In genomic region chr16:4594433-4595410, GRCh38 we compare ENCODE assay signal across 24 cellular contexts. TPM values are rescaled to one million over a fixed set of nuclear protein-coding genes. Genes with fewer than 3 reads are reported as not detected.
"Had no signal": no experiment of that assay in that cellular context is flagged by ENCODE, and none has a peak within 500 bp of the region (broad histone marks: within the 10 kb centered on the region; RNA-seq: fewer than 3 reads in every experiment).

No MANE protein-coding gene starts in this region.

- H3K4me1 Mint-ChIP-seq: activated CD4-positive, alpha-beta memory T cell treated with anti-CD3 and anti-CD28 coated beads, Interleukin-2, amount 10 ng/mL, durations not matched to agents 7 days and 5 days; activated CD4-positive, alpha-beta T cell treated with anti-CD3 and anti-CD28 coated beads, Interleukin-2, amount 10 ng/mL, durations not matched to agents 24 days and 14 days; activated naive CD8-positive, alpha-beta T cell treated with anti-CD3 and anti-CD28 coated beads, Interleukin-2, amount 10 ng/mL, durations not matched to agents 7 days and 5 days had no signal

- H3K9me3 ChIP-seq: heart left ventricle, lower lobe of right lung, ovary, psoas muscle, right atrium auricular region, stomach, suprapubic skin, tibial nerve had no signal

- H3K9me3 Mint-ChIP-seq: activated CD4-positive, alpha-beta memory T cell treated with anti-CD3 and anti-CD28 coated beads, Interleukin-2, amount 10 ng/mL, durations not matched to agents 7 days and 5 days; activated CD4-positive, alpha-beta T cell treated with anti-CD3 and anti-CD28 coated beads, Interleukin-2, amount 10 ng/mL, durations not matched to agents 24 days and 14 days; activated naive CD4-positive, alpha-beta T cell treated with anti-CD3 and anti-CD28 coated beads for 36 hours; activated naive CD8-positive, alpha-beta T cell treated with anti-CD3 and anti-CD28 coated beads, Interleukin-2, amount 10 ng/mL, durations not matched to agents 7 days and 5 days; activated T-cell treated with anti-CD3 and anti-CD28 coated beads, Interleukin-2, amount 50 U/mL, for 72 hours had no signal

- H3K4me1 ChIP-seq: heart left ventricle, lower lobe of right lung, psoas muscle, right atrium auricular region, tibial nerve had no signal

- H3K27ac Mint-ChIP-seq: activated CD4-positive, alpha-beta memory T cell treated with anti-CD3 and anti-CD28 coated beads, Interleukin-2, amount 10 ng/mL, durations not matched to agents 7 days and 5 days; activated CD4-positive, alpha-beta T cell treated with anti-CD3 and anti-CD28 coated beads, Interleukin-2, amount 10 ng/mL, durations not matched to agents 24 days and 14 days; activated naive CD4-positive, alpha-beta T cell treated with anti-CD3 and anti-CD28 coated beads for 36 hours; activated naive CD8-positive, alpha-beta T cell treated with anti-CD3 and anti-CD28 coated beads, Interleukin-2, amount 10 ng/mL, durations not matched to agents 7 days and 5 days; activated T-cell treated with anti-CD3 and anti-CD28 coated beads, Interleukin-2, amount 50 U/mL, for 72 hours; naive thymus-derived CD4-positive, alpha-beta T cell had no signal

- H3K4me3 Mint-ChIP-seq: activated CD4-positive, alpha-beta memory T cell treated with anti-CD3 and anti-CD28 coated beads, Interleukin-2, amount 10 ng/mL, durations not matched to agents 7 days and 5 days; activated CD4-positive, alpha-beta T cell treated with anti-CD3 and anti-CD28 coated beads, Interleukin-2, amount 10 ng/mL, durations not matched to agents 24 days and 14 days; activated naive CD4-positive, alpha-beta T cell treated with anti-CD3 and anti-CD28 coated beads for 36 hours; activated naive CD8-positive, alpha-beta T cell treated with anti-CD3 and anti-CD28 coated beads, Interleukin-2, amount 10 ng/mL, durations not matched to agents 7 days and 5 days; activated T-cell treated with anti-CD3 and anti-CD28 coated beads, Interleukin-2, amount 50 U/mL, for 72 hours; naive thymus-derived CD4-positive, alpha-beta T cell had no signal

- H3K27ac ChIP-seq: coronary artery, epithelial cell of prostate, heart left ventricle, lower lobe of right lung, ovary, psoas muscle, right atrium auricular region, stomach, suprapubic skin, tibial nerve had no signal

- H3K36me3 Mint-ChIP-seq: activated naive CD8-positive, alpha-beta T cell treated with anti-CD3 and anti-CD28 coated beads, Interleukin-2, amount 10 ng/mL, durations not matched to agents 7 days and 5 days; naive thymus-derived CD4-positive, alpha-beta T cell had no signal

- H3K27me3 Mint-ChIP-seq: activated CD4-positive, alpha-beta T cell treated with anti-CD3 and anti-CD28 coated beads, Interleukin-2, amount 10 ng/mL, durations not matched to agents 24 days and 14 days had no signal

- H3K36me3 ChIP-seq: heart left ventricle, lower lobe of right lung, ovary, right atrium auricular region, stomach, suprapubic skin, tibial nerve had no signal

- ATAC-seq: activated CD4-positive, CD25-positive, alpha-beta regulatory T cell treated with anti-CD3 and anti-CD28 coated beads, Interleukin-2, amount 50 U/mL, for 24 hours; activated T-cell treated with anti-CD3 and anti-CD28 coated beads, Interleukin-2, amount 50 U/mL, for 72 hours; heart left ventricle; left lobe of liver; lower lobe of right lung; naive thymus-derived CD4-positive, alpha-beta T cell; psoas muscle had no signal

- DNase-seq: activated CD4-positive, alpha-beta memory T cell treated with anti-CD3 and anti-CD28 coated beads, Interleukin-2, amount 10 ng/mL, durations not matched to agents 7 days and 5 days; activated CD4-positive, alpha-beta T cell treated with anti-CD3 and anti-CD28 coated beads, Interleukin-2, amount 10 ng/mL, durations not matched to agents 24 days and 14 days; activated effector memory CD4-positive, alpha-beta T cell treated with Interleukin-2 at 50 U/mL for 16 hours; activated naive CD4-positive, alpha-beta T cell treated with anti-CD3 and anti-CD28 coated beads for 36 hours; activated naive CD8-positive, alpha-beta T cell treated with anti-CD3 and anti-CD28 coated beads, Interleukin-2, amount 10 ng/mL, durations not matched to agents 7 days and 5 days; activated T-cell treated with anti-CD3 and anti-CD28 coated beads, Interleukin-2, amount 50 U/mL, for 72 hours; amniotic stem cell; cerebellar nuclear complex; lower lobe of right lung; naive thymus-derived CD4-positive, alpha-beta T cell; ovary; psoas muscle; stimulated activated CD4-positive, alpha-beta T cell treated with anti-CD3 and anti-CD28 coated beads, Interleukin-12 subunit alpha, Interleukin-12 subunit beta, amount 100 ng/mL, for 4 hours; stomach had no signal

- H3K27me3 ChIP-seq: heart left ventricle, ovary, right atrium auricular region, suprapubic skin, tibial nerve had no signal

- H3K4me3 ChIP-seq: coronary artery, heart left ventricle, lower lobe of right lung, ovary, psoas muscle, right atrium auricular region, stomach, suprapubic skin, tibial nerve had no signal

RNA-seq across cellular contexts. Expression of gene C16orf96, which starts 38.6 kb away (rescaled TPM):
- total RNA-seq: activated CD4-positive, alpha-beta T cell treated with anti-CD3 and anti-CD28 coated beads, Interleukin-2, amount 10 ng/mL, durations not matched to agents 24 days and 14 days; fibroblast of villous mesenchyme; kidney epithelial cell had no signal
- polyA plus RNA-seq: naive thymus-derived CD4-positive, alpha-beta T cell; stomach had no signal
